ENCODE assay signal across 8 cellular contexts in the genomic region with DNA sequence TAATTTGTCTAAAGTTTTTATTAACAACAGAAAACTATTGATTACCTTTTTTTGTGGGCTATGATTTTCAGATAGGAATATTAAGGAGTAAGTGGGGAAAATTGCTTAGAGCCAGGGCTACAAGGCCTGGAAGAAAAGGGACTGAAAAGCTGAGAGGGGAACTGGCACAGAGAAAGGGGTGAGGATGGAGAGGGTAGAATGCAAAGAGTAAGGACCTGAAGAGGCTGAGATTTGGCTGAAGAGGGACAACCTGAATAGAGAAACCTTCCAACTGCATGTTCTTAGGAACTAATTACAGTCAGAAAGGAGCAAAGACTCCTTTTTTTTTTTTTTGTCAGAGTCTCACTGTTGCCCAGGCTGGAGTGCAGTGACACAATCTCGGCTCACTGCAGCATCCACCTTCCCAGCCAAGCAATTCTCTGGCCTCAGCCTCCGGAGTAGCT. TPM values are rescaled to one million over a fixed set of nuclear protein-coding genes. Genes with fewer than 3 reads are reported as not detected.
DNase-seq lines count a peak whose midpoint lies in the region; ATAC-seq and TF ChIP-seq lines count a peak whose summit lies in the region.

No MANE protein-coding gene starts in this region.

- H3K27ac Mint-ChIP-seq in MCF 10A (ENCODE audit: low read depth, unreplicated experiment) = peak overlapping the region; percentile 99

- H2BK120ac ChIP-seq in IMR-90 (ENCODE audit: low read depth, low read length) = peak overlapping the region; percentile 97

- H3K18ac ChIP-seq in IMR-90 (ENCODE audit: low read depth, low read length) = peak overlapping the region; percentile 95

- H3K27ac ChIP-seq in IMR-90 (ENCODE audit: insufficient read depth, low read length) (peak overlapping the region; percentile 98), muscle layer of colon (ENCODE audit: low read depth, low read length) (peak overlapping the region; percentile 97)

- intact Hi-C loops in IMR-90 (cut with micrococcal nuclease) (loop anchor here (5.0 kb wide), 1 partner anchor 48 kb away; no protein-coding TSS in a partner anchor), MCF 10A (cut with micrococcal nuclease) (loop anchor here (2.0 to 5.0 kb wide), 2 partner anchors 46 to 63 kb away; a partner anchor contains a TSS)

- no peaks in the 10 kb centered on the region for H3K27me3 ChIP-seq in IMR-90 (ENCODE audit: control insufficient read depth, insufficient read depth, low read length)
- H3K27me3 ChIP-seq in muscle layer of colon (ENCODE audit: control insufficient read depth in 1 of 2, insufficient read depth in 2 of 2, low read length in 2 of 2) = no peaks in the 10 kb centered on the region

- H2BK20ac ChIP-seq in IMR-90 (ENCODE audit: low read depth, low read length) = peak overlapping the region; percentile 89

- CTCF ChIA-PET in IMR-90 (lab: Yijun Ruan, JAX) (interaction anchor here (0.6 kb wide), 2 partner anchors 112 to 152 kb away, joined by 3 to 12 read pairs; no protein-coding TSS in a partner anchor), MCF 10A (lab: Yijun Ruan, JAX) (interaction anchor here (0.7 to 1.5 kb wide), 5 partner anchors 16 to 694 kb away, joined by 3 to 4 read pairs (median 3); no protein-coding TSS in a partner anchor)

- H2BK15ac ChIP-seq in IMR-90 (ENCODE audit: low read depth, low read length) = peak overlapping the region; percentile 95

- H3K36me3 ChIP-seq in IMR-90 (ENCODE audit: control insufficient read depth, insufficient read depth, low read length) = no peaks in the 10 kb centered on the region
- H3K36me3 ChIP-seq in muscle layer of colon (ENCODE audit: insufficient read depth, low read length) = no peaks in the 10 kb centered on the region

- peak overlapping the region; percentile 97 for H2AK9ac ChIP-seq in IMR-90 (replicated peaks; ENCODE audit: low read depth, low read length, poor library complexity)

- peaks cover 21% of the 10 kb centered on the region for H3K4me1 Mint-ChIP-seq in MCF 10A (ENCODE audit: insufficient read depth, unreplicated experiment)

- POLR2A ChIA-PET in IMR-90 (lab: Charles Lee; ENCODE audit: unreplicated experiment) (interaction anchor here (0.6 to 0.9 kb wide), 3 partner anchors 47 to 128 kb away, joined by 3 to 5 read pairs (median 5); no protein-coding TSS in a partner anchor), MCF 10A (lab: Yijun Ruan, JAX) (interaction anchor here (0.6 to 2.5 kb wide), 29 partner anchors 10 to 258 kb away, joined by 3 to 17 read pairs (median 4); a partner anchor contains a TSS)

- peak overlapping the region; percentile 97 for H3K4me2 ChIP-seq in IMR-90 (ENCODE audit: low read depth, low read length)

- in situ Hi-C loops in IMR-90 (cut with MboI; ENCODE audit: low sequenced_read_pairs) = no loop called here

- H3K4ac ChIP-seq in IMR-90 (ENCODE audit: low read depth, low read length) = peak overlapping the region; percentile 99

- H2BK5ac ChIP-seq in IMR-90 (ENCODE audit: low read depth, low read length, poor library complexity, severe bottlenecking) = peak overlapping the region; percentile 97

- peak overlapping the region; percentile 99 for H4K91ac ChIP-seq in IMR-90 (ENCODE audit: insufficient read depth, low read depth, low read length)

- H3K9me3 ChIP-seq in IMR-90 (ENCODE audit: control insufficient read depth, insufficient read depth, low read length) = no peaks in the 10 kb centered on the region; the same call in 1 of the 2 replicates
- no peaks in the 10 kb centered on the region for H3K9me3 ChIP-seq in muscle layer of colon (ENCODE audit: low read length)

- H3K79me1 ChIP-seq in IMR-90 (ENCODE audit: low read depth in 1 of 2, low read length in 2 of 2) = peaks cover 4 to 25% of the 10 kb centered on the region in 2 experiments

- TF ChIP-seq RAD21 in IMR-90 (IDR thresholded peaks at IDR 0.05; ENCODE audit: low read length) = no peak

- peak overlapping the region; percentile 99 for H3K56ac ChIP-seq in IMR-90 (ENCODE audit: extremely low read depth, insufficient read depth, low read length)

- H4K5ac ChIP-seq in IMR-90 (ENCODE audit: low read depth, low read length) = peak overlapping the region; percentile 100

- ATAC-seq in IMR-90 (ENCODE audit: low read depth) = no peak
- no peak for ATAC-seq in GM18909 (IDR thresholded peaks at IDR 0.05; ENCODE audit: poor library complexity, unreplicated experiment)
- no peak for ATAC-seq in HG02981 (IDR thresholded peaks at IDR 0.05; ENCODE audit: unreplicated experiment)
- ATAC-seq in HG03521 (IDR thresholded peaks at IDR 0.05; ENCODE audit: unreplicated experiment) = no peak

- H3K9ac ChIP-seq in IMR-90 (ENCODE audit: low read depth, low read length) = peak overlapping the region; percentile 99
- peak overlapping the region; percentile 78 for H3K9ac ChIP-seq in muscle layer of colon (ENCODE audit: low read length)

- peak overlapping the region; percentile 92 for H3K4me3 Mint-ChIP-seq in MCF 10A (ENCODE audit: unreplicated experiment)

- H3K4me3 ChIP-seq in AG09309 (ENCODE audit: control insufficient read depth, low read depth, low read length) (peak overlapping the region; percentile 33), IMR-90 (ENCODE audit: insufficient read depth, low read depth, low read length) (peak overlapping the region; percentile 53), muscle layer of colon (ENCODE audit: low read depth in 1 of 2, low read length in 2 of 2) (peak overlapping the region; percentile 34 to 57)

- H3K9me1 ChIP-seq in IMR-90 (ENCODE audit: insufficient read depth, low read length) = peaks cover 13% of the 10 kb centered on the region

- H4K20me1 ChIP-seq in IMR-90 (ENCODE audit: insufficient read depth, low read length) = no peaks in the 10 kb centered on the region

- H3K36me3 Mint-ChIP-seq in MCF 10A (ENCODE audit: insufficient read depth, unreplicated experiment) = peaks cover 9% of the 10 kb centered on the region

- H4K8ac ChIP-seq in IMR-90 (ENCODE audit: low read depth in 2 of 2, low read length in 2 of 2) = peak overlapping the region; percentile 96 to 99

- no peak for TF ChIP-seq CTCF in AG09309 (IDR thresholded peaks at IDR 0.05; ENCODE audit: control insufficient read depth, insufficient read depth, low read depth, low read length, missing control alignments)
- TF ChIP-seq CTCF in IMR-90 (conservative IDR thresholded peaks at IDR 0.05; ENCODE audit: low read depth, low read length) = no peak
- no peak for TF ChIP-seq CTCF in MCF 10A (IDR thresholded peaks at IDR 0.05; ENCODE audit: unreplicated experiment)

- H2AK5ac ChIP-seq in IMR-90 (ENCODE audit: low read depth, low read length) = peak overlapping the region; percentile 98

- H3K9me3 Mint-ChIP-seq in MCF 10A (ENCODE audit: unreplicated experiment) = peaks cover 8% of the 10 kb centered on the region

- no peaks in the 10 kb centered on the region for H3K27me3 Mint-ChIP-seq in MCF 10A (ENCODE audit: insufficient read depth, unreplicated experiment)

- peak overlapping the region; percentile 45 for H2AFZ ChIP-seq in IMR-90 (replicated peaks; ENCODE audit: low read length, poor library complexity)

- H3K14ac ChIP-seq in IMR-90 (replicated peaks; ENCODE audit: low read depth, low read length) = peak overlapping the region; percentile 99

- TF ChIP-seq POLR2A in IMR-90 (IDR thresholded peaks at IDR 0.05; ENCODE audit: low read depth, low read length) = no peak

- DNase-seq in AG09309 (ENCODE audit: low read depth) = no peak
- no peak for DNase-seq in IMR-90
- DNase-seq in MCF 10A (ENCODE audit: unreplicated experiment) = peak; percentile 16
- no peak for DNase-seq in NK-92 (lab: John Stamatoyannopoulos, UW; ENCODE audit: unreplicated experiment)

- peak overlapping the region; percentile 98 for H3K23ac ChIP-seq in IMR-90 (ENCODE audit: low read depth, low read length)

- dilution Hi-C loops in IMR-90 (cut with HindIII; ENCODE audit: low sequenced_read_pairs, unreplicated experiment) = no loop called here

- TSS peak; percentile 58 for BruUV-seq in IMR-90 (replicated peaks; lab: Mats Ljungman, UMichigan)
- no TSS peak for BruUV-seq in MCF 10A (replicated peaks; lab: Mats Ljungman, UMichigan)

- no CpG with 5 or more reads among the region's 2 CpGs for WGBS in IMR-90 (ENCODE audit: extremely low coverage in 2 of 2, insufficient read length in 1 of 2), 2 experiments

- H3K4me1 ChIP-seq in IMR-90 (ENCODE audit: control insufficient read depth, insufficient read depth, low read length) = peaks cover 25% of the 10 kb centered on the region
- H3K4me1 ChIP-seq in muscle layer of colon (ENCODE audit: insufficient read depth, low read length) = peaks cover 11% of the 10 kb centered on the region

TF ChIP-seq in IMR-90, 13 proteins besides CTCF, POLR2A, EP300 and RAD21 (continues in another document):
- TF ChIP-seq NFE2L2 (IDR thresholded peaks at IDR 0.05; ENCODE audit: low read depth, low read length) = no peak
- TF ChIP-seq BHLHE40 (IDR thresholded peaks at IDR 0.05; ENCODE audit: low read depth, low read length) = no peak
- TF ChIP-seq RFX5 (IDR thresholded peaks at IDR 0.05; ENCODE audit: low read depth, low read length) = no peak
- no peak for TF ChIP-seq CHD1 (IDR thresholded peaks at IDR 0.05; ENCODE audit: low read depth, low read length)
- no peak for TF ChIP-seq FOS (IDR thresholded peaks at IDR 0.05; ENCODE audit: low read depth, low read length)
- no peak for TF ChIP-seq MXI1 (IDR thresholded peaks at IDR 0.05; ENCODE audit: borderline replicate concordance, low read depth, low read length)
- TF ChIP-seq, protein P1, sequence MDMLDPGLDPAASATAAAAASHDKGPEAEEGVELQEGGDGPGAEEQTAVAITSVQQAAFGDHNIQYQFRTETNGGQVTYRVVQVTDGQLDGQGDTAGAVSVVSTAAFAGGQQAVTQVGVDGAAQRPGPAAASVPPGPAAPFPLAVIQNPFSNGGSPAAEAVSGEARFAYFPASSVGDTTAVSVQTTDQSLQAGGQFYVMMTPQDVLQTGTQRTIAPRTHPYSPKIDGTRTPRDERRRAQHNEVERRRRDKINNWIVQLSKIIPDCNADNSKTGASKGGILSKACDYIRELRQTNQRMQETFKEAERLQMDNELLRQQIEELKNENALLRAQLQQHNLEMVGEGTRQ (IDR thresholded peaks at IDR 0.05; ENCODE audit: low read depth, low read length) = no peak
- no peak for TF ChIP-seq MAZ (IDR thresholded peaks at IDR 0.05; ENCODE audit: borderline replicate concordance, low read depth, low read length)

RNA-seq across cellular contexts. Expression of a gene that starts 16.7 kb away (rescaled TPM):
- total RNA-seq in IMR-90 (2012; rRNA removed) (11.4 and 13.6 TPM in 2 replicates), MCF 10A (2022) (14.6 and 16.9 TPM in 2 replicates)
- polyA plus RNA-seq in IMR-90 (2012; rRNA removed) = 37.9 and 40.2 TPM in 2 replicates
- 18.8 and 24.5 TPM in 2 replicates for polyA plus RNA-seq in IMR-90 (2012; cell fraction: cytosol; rRNA removed)
- 44.0 and 69.0 TPM in 2 replicates for polyA plus RNA-seq in IMR-90 (2012; cell fraction: nucleus; rRNA removed; ENCODE audit: low replicate concordance)

RNA-seq across cellular contexts. Expression of a gene that starts 25.6 kb away (rescaled TPM):
- total RNA-seq in IMR-90 (2012; rRNA removed) (not detected in 2 replicates), MCF 10A (2022) (not detected in 2 replicates)
- polyA plus RNA-seq in IMR-90 (2012; rRNA removed) = not detected in 2 replicates
- polyA plus RNA-seq in IMR-90 (2012; cell fraction: cytosol; rRNA removed) = not detected in 2 replicates
- polyA plus RNA-seq in IMR-90 (2012; cell fraction: nucleus; rRNA removed; ENCODE audit: low replicate concordance) = not detected in 2 replicates

RNA-seq across cellular contexts. Expression of a gene that starts 34.2 kb away (rescaled TPM):
- total RNA-seq in IMR-90 (2012; rRNA removed) = 14.4 and 15.8 TPM in 2 replicates
- 12.4 and 14.8 TPM in 2 replicates for polyA plus RNA-seq in IMR-90 (2012; rRNA removed)
- 6.3 and 10.8 TPM in 2 replicates for polyA plus RNA-seq in IMR-90 (2012; cell fraction: cytosol; rRNA removed)
- polyA plus RNA-seq in IMR-90 (2012; cell fraction: nucleus; rRNA removed; ENCODE audit: low replicate concordance) = 13.9 and 51.5 TPM in 2 replicates
- 7.4 and 9.8 TPM in 2 replicates for total RNA-seq in MCF 10A (2022)
